8 cellular contexts compared by ENCODE assay signal in genomic region chr12:46368138-46368537, GRCh38. TPM values are rescaled to one million over a fixed set of nuclear protein-coding genes. Genes with fewer than 3 reads are reported as not detected.
DNase-seq lines count a peak whose midpoint lies in the region; ATAC-seq, FAIRE-seq and TF ChIP-seq lines count a peak whose summit lies in the region.

No MANE protein-coding gene starts in this region.

- peaks cover 54% of the 10 kb centered on the region for H3K4me1 ChIP-seq in skeletal muscle satellite cell (ENCODE audit: control insufficient read depth, insufficient read depth, low read length)

- ATAC-seq in GM19328 (IDR thresholded peaks at IDR 0.05; ENCODE audit: unreplicated experiment), result no peak
- no peak for ATAC-seq in GM18868 (IDR thresholded peaks at IDR 0.05; ENCODE audit: unreplicated experiment)

- H3K4me3 ChIP-seq in skeletal muscle satellite cell (ENCODE audit: low read length), result peak overlapping the region; percentile 94

- peaks cover 88% of the 10 kb centered on the region for H3K36me3 ChIP-seq in skeletal muscle satellite cell (ENCODE audit: insufficient read depth, low read length)

- peak overlapping the region; percentile 64 for H3K27ac Mint-ChIP-seq in activated T-helper 1 cell treated with anti-CD3 and anti-CD28 coated beads, Interleukin-12 subunit alpha, Interleukin-12 subunit beta, Interleukin-2, Interleukin-4 antibody, amounts not matched to agents 30 ng/mL and 10 ng/mL and 1 ng/mL, durations not matched to agents 14 hours and 24 hours and 36 hours

- H3K27me3 Mint-ChIP-seq in activated T-helper 1 cell treated with anti-CD3 and anti-CD28 coated beads, Interleukin-12 subunit alpha, Interleukin-12 subunit beta, Interleukin-2, Interleukin-4 antibody, amounts not matched to agents 30 ng/mL and 10 ng/mL and 1 ng/mL, durations not matched to agents 14 hours and 24 hours and 36 hours (ENCODE audit: insufficient read depth), result peaks cover 3% of the 10 kb centered on the region

- peak overlapping the region; percentile 97 for H3K9ac ChIP-seq in skeletal muscle satellite cell (ENCODE audit: low read depth, low read length)

- intact Hi-C loops in activated T-helper 1 cell treated with anti-CD3 and anti-CD28 coated beads, Interleukin-12 subunit alpha, Interleukin-12 subunit beta, Interleukin-2, Interleukin-4 antibody, amounts not matched to agents 30 ng/mL and 10 ng/mL and 1 ng/mL, durations not matched to agents 14 hours and 24 hours and 36 hours (cut with micrococcal nuclease), result no loop called here

- peaks cover 68% of the 10 kb centered on the region for H3K36me3 Mint-ChIP-seq in activated T-helper 1 cell treated with anti-CD3 and anti-CD28 coated beads, Interleukin-12 subunit alpha, Interleukin-12 subunit beta, Interleukin-2, Interleukin-4 antibody, amounts not matched to agents 30 ng/mL and 10 ng/mL and 1 ng/mL, durations not matched to agents 14 hours and 24 hours and 36 hours (ENCODE audit: low read depth)

- no peaks in the 10 kb centered on the region for H3K9me3 ChIP-seq in skeletal muscle satellite cell (replicated peaks; ENCODE audit: low read length)

- H3K27me3 ChIP-seq in skeletal muscle satellite cell (ENCODE audit: control insufficient read depth, insufficient read depth, low read length), result no peaks in the 10 kb centered on the region

- DNase-seq in H54 (ENCODE audit: insufficient read length, low spot score), result no peak
- no peak for DNase-seq in activated T-helper 1 cell treated with anti-CD3 and anti-CD28 coated beads, Interleukin-12 subunit alpha, Interleukin-12 subunit beta, Interleukin-2, Interleukin-4 antibody, amounts not matched to agents 30 ng/mL and 10 ng/mL and 1 ng/mL, durations not matched to agents 14 hours and 24 hours and 36 hours (ENCODE audit: low spot score)
- peak in 1 of 2 donors; percentile 18 for DNase-seq in frontal cortex (ENCODE audit: low spot score in 2 of 2)
- no peak for DNase-seq in NCI-H524 treated with DMSO at 0.1 percent for 48 hours (lab: John Stamatoyannopoulos, UW)
- DNase-seq in DMS153 treated with DMSO at 0.1 percent for 48 hours (lab: John Stamatoyannopoulos, UW; ENCODE audit: unreplicated experiment), result no peak

- FAIRE-seq in H54 (lab: Jason Lieb, UNC) (peak; percentile 82), frontal cortex (lab: Jason Lieb, UNC) (peak; percentile 24)

- peaks cover 63% of the 10 kb centered on the region for H3K4me1 Mint-ChIP-seq in activated T-helper 1 cell treated with anti-CD3 and anti-CD28 coated beads, Interleukin-12 subunit alpha, Interleukin-12 subunit beta, Interleukin-2, Interleukin-4 antibody, amounts not matched to agents 30 ng/mL and 10 ng/mL and 1 ng/mL, durations not matched to agents 14 hours and 24 hours and 36 hours (ENCODE audit: low read depth)

- H3K9me3 Mint-ChIP-seq in activated T-helper 1 cell treated with anti-CD3 and anti-CD28 coated beads, Interleukin-12 subunit alpha, Interleukin-12 subunit beta, Interleukin-2, Interleukin-4 antibody, amounts not matched to agents 30 ng/mL and 10 ng/mL and 1 ng/mL, durations not matched to agents 14 hours and 24 hours and 36 hours, result no peaks in the 10 kb centered on the region

- H3K4me2 ChIP-seq in skeletal muscle satellite cell (ENCODE audit: low read length), result peak overlapping the region; percentile 83

- H3K4me3 Mint-ChIP-seq in activated T-helper 1 cell treated with anti-CD3 and anti-CD28 coated beads, Interleukin-12 subunit alpha, Interleukin-12 subunit beta, Interleukin-2, Interleukin-4 antibody, amounts not matched to agents 30 ng/mL and 10 ng/mL and 1 ng/mL, durations not matched to agents 14 hours and 24 hours and 36 hours, result peak overlapping the region; percentile 61

- TF ChIP-seq POLR2A in H54 (IDR thresholded peaks at IDR 0.05; ENCODE audit: low read depth, low read length), result no peak

RNA-seq across cellular contexts. Expression of gene SLC38A2, which starts 4.4 kb away (rescaled TPM):
- total RNA-seq in activated T-helper 1 cell treated with anti-CD3 and anti-CD28 coated beads, Interleukin-12 subunit alpha, Interleukin-12 subunit beta, Interleukin-2, Interleukin-4 antibody, amounts not matched to agents 30 ng/mL and 10 ng/mL and 1 ng/mL, durations not matched to agents 14 hours and 24 hours and 36 hours, result 157 and 161 TPM in 2 replicates
- total RNA-seq in frontal cortex, result 252 TPM
- total RNA-seq in skeletal muscle satellite cell (2012; rRNA removed), result 329 and 451 TPM in 2 replicates
